In genomic region chr12:1690578-1691122, GRCh38 we compare ENCODE assay signal across 8 cellular contexts. TPM values are rescaled to one million over a fixed set of nuclear protein-coding genes. Genes with fewer than 3 reads are reported as not detected.
DNase-seq lines count a peak whose midpoint lies in the region; ATAC-seq and TF ChIP-seq lines count a peak whose summit lies in the region.

ADIPOR2 (plus strand) TSS chr12:1691070; CDS start chr12:1754344, 63,274 bp downstream.

- peak within 1 kb of the TSS; percentile 92 to 98 for H3K27ac ChIP-seq in lung (ENCODE audit: low read depth in 1 of 2, low read length in 1 of 2)

- DNase-seq in CMK (ENCODE audit: low read depth) (peak; percentile 96), HS-5 (ENCODE audit: low read depth) (peak; percentile 82), NK-92 (lab: John Stamatoyannopoulos, UW; ENCODE audit: unreplicated experiment) (peak; percentile 68), lung (ENCODE audit: low spot score) (peak; percentile 93)
- peak; percentile 85 to 91 for DNase-seq in activated CD8-positive, alpha-beta memory T cell treated with anti-CD3 and anti-CD28 coated beads for 1 hour (ENCODE audit: extremely low read depth in 1 of 2, low read depth in 1 of 2)
- peak; percentile 91 for DNase-seq in effector CD4-positive, alpha-beta T cell
- DNase-seq in stimulated activated CD4-positive, alpha-beta T cell treated with anti-CD3 and anti-CD28 coated beads, TNF-alpha, amount 100 ng/mL, for 24 hours (ENCODE audit: low read depth in 3 of 3), result peak; percentile 89 to 93 (median 91)

- no peaks in the 10 kb centered on the region for H3K36me3 ChIP-seq in lung (ENCODE audit: control insufficient read depth in 2 of 2, insufficient read depth in 2 of 2, low read length in 2 of 2)

- peak within 1 kb of the TSS; percentile 98 for H3K4me3 ChIP-seq in lung

- TF ChIP-seq CTCF in lung (IDR thresholded peaks at IDR 0.05; ENCODE audit: control extremely low read depth, extremely low read depth), result no peak

- 0% methylated on average over 55 to 59 of the region's 59 CpGs for WGBS in lung, 2 donors

- no peaks in the 10 kb centered on the region for H3K27me3 ChIP-seq in lung (ENCODE audit: control insufficient read depth, insufficient read depth)

- ATAC-seq in GM19468 (IDR thresholded peaks at IDR 0.05; ENCODE audit: extremely low read depth, unreplicated experiment) (peak; percentile 91), lung (ENCODE audit: insufficient read depth, low FRiP score) (peak; percentile 100)

- no peaks in the 10 kb centered on the region for H3K9me3 ChIP-seq in lung (ENCODE audit: control insufficient read depth in 2 of 2, insufficient read depth in 1 of 2, low read length in 1 of 2)

- H3K4me1 ChIP-seq in lung (ENCODE audit: control insufficient read depth in 2 of 2, insufficient read depth in 2 of 2, low read length in 2 of 2), result no peaks in the 10 kb centered on the region

RNA-seq across cellular contexts. Expression of gene ADIPOR2, which starts in this region (rescaled TPM):
- total RNA-seq in lung, result 10 to 100 TPM; 58.5 to 61.1 TPM
- 10 to 100 TPM; 31.9 to 48.8 TPM for polyA plus RNA-seq in lung

Comparison
In these comparisons a context has a peak if more than half of its experiments do, and no peak if none do; other contexts are left out.
1. Peak in every context shown above with its lines: DNase-seq, ATAC-seq, H3K4me3 ChIP-seq and H3K27ac ChIP-seq.